9 cellular contexts compared by ENCODE assay signal in genomic region chr19:11293468-11294389, GRCh38. TPM values are rescaled to one million over a fixed set of nuclear protein-coding genes. Genes with fewer than 3 reads are reported as not detected.
A peak's percentile ranks its signal among the peaks of the same experiment; 100 is the strongest.
DNase-seq lines count a peak whose midpoint lies in the region; ATAC-seq and TF ChIP-seq lines count a peak whose summit lies in the region.
"Had no signal": no experiment of that assay in that cellular context is flagged by ENCODE, and none has a peak within 500 bp of the region (broad histone marks: within the 10 kb centered on the region; RNA-seq: fewer than 3 reads in every experiment).

No MANE protein-coding gene starts in this region.

- H3K9me3 ChIP-seq in duodenal mucosa (ENCODE audit: control insufficient read depth in 1 of 2, low read length in 2 of 2) (no peaks in the 10 kb centered on the region), lung (ENCODE audit: control insufficient read depth in 2 of 2, insufficient read depth in 1 of 2, low read length in 1 of 2) (no peaks in the 10 kb centered on the region)

- peak; percentile 99 for ATAC-seq in lung (ENCODE audit: insufficient read depth, low FRiP score)
- ATAC-seq in HG02938 (IDR thresholded peaks at IDR 0.05; ENCODE audit: unreplicated experiment) = no peak

- POLR2A ChIA-PET in activated CD4-positive, alpha-beta memory T cell treated with anti-CD3 and anti-CD28 coated beads for 36 hours (lab: Charles Lee) = interaction anchor here (0.9 kb wide), 1 partner anchor 31 kb away, joined by 5 read pairs; no protein-coding TSS in a partner anchor

- DNase-seq in DMS153 treated with DMSO at 0.1 percent for 48 hours (lab: John Stamatoyannopoulos, UW; ENCODE audit: unreplicated experiment) = peak; percentile 88
- DNase-seq in HK-2 (ENCODE audit: unreplicated experiment) = peak; percentile 98
- peak; percentile 92 for DNase-seq in NCI-H82 (lab: John Stamatoyannopoulos, UW)
- DNase-seq in activated CD4-positive, alpha-beta memory T cell treated with anti-CD3 and anti-CD28 coated beads for 36 hours = peak; percentile 90
- DNase-seq in lung (ENCODE audit: low spot score) = peak; percentile 95
- DNase-seq in stimulated activated CD4-positive, alpha-beta T cell treated with anti-CD3 and anti-CD28 coated beads, TNF-alpha, amount 100 ng/mL, for 1 hour (ENCODE audit: low read depth in 3 of 3, low spot score in 1 of 3) = peak; percentile 28 to 77 (median 59)

- H3K4me1 Mint-ChIP-seq in activated CD4-positive, alpha-beta memory T cell treated with anti-CD3 and anti-CD28 coated beads for 36 hours (ENCODE audit: low read depth) = peaks cover 10% of the 10 kb centered on the region

- intact Hi-C loops in activated CD4-positive, alpha-beta memory T cell treated with anti-CD3 and anti-CD28 coated beads for 36 hours (cut with micrococcal nuclease) = loop anchor here (1.0 to 5.0 kb wide), 3 partner anchors 144 to 189 kb away; partner anchors contain the start of genes ODAD3 and PRKCSH

- peak overlapping the region; percentile 31 to 48 for H3K4me3 ChIP-seq in duodenal mucosa (ENCODE audit: low read depth in 1 of 2, low read length in 2 of 2)
- H3K4me3 ChIP-seq in lung = no peak overlapping the region

- no peak overlapping the region for H3K27ac ChIP-seq in duodenal mucosa (ENCODE audit: low read depth, low read length)
- H3K27ac ChIP-seq in lung (ENCODE audit: low read depth in 1 of 2, low read length in 1 of 2) = peak overlapping the region in 1 of 2 donors; percentile 62

- H3K4me1 ChIP-seq in duodenal mucosa (ENCODE audit: control insufficient read depth in 1 of 2, insufficient read depth in 2 of 2, low read length in 2 of 2) = peaks cover 0 to 10% of the 10 kb centered on the region in 2 donors
- H3K4me1 ChIP-seq in lung (ENCODE audit: control insufficient read depth in 2 of 2, insufficient read depth in 2 of 2, low read length in 2 of 2) = no peaks in the 10 kb centered on the region

- CTCF ChIA-PET in activated CD4-positive, alpha-beta memory T cell treated with anti-CD3 and anti-CD28 coated beads for 36 hours (lab: Charles Lee) = interaction anchor here (0.5 to 4.1 kb wide), 16 partner anchors 11 to 192 kb away, joined by 3 to 23 read pairs (median 3); partner anchors contain the start of genes CCDC159, ELAVL3, SWSAP1 and TMEM205

- peaks cover 13% of the 10 kb centered on the region for H3K27me3 Mint-ChIP-seq in activated CD4-positive, alpha-beta memory T cell treated with anti-CD3 and anti-CD28 coated beads for 36 hours

- no peak overlapping the region for H3K9ac ChIP-seq in duodenal mucosa (ENCODE audit: low read depth in 1 of 2, low read length in 2 of 2)

- TF ChIP-seq CTCF in lung (IDR thresholded peaks at IDR 0.05; ENCODE audit: control extremely low read depth, extremely low read depth) = peak; percentile 95

- no peaks in the 10 kb centered on the region for H3K36me3 Mint-ChIP-seq in activated CD4-positive, alpha-beta memory T cell treated with anti-CD3 and anti-CD28 coated beads for 36 hours

- 3% methylated on average over 39 to 41 of the region's 41 CpGs for WGBS in lung, 2 donors

- peak overlapping the region; percentile 43 for H3K4me3 Mint-ChIP-seq in activated CD4-positive, alpha-beta memory T cell treated with anti-CD3 and anti-CD28 coated beads for 36 hours

- no peak overlapping the region for H3K27ac Mint-ChIP-seq in activated CD4-positive, alpha-beta memory T cell treated with anti-CD3 and anti-CD28 coated beads for 36 hours

- no peaks in the 10 kb centered on the region for H3K27me3 ChIP-seq in duodenal mucosa (ENCODE audit: control insufficient read depth in 1 of 2, insufficient read depth in 2 of 2, low read length in 2 of 2)
- H3K27me3 ChIP-seq in lung (ENCODE audit: control insufficient read depth, insufficient read depth) = no peaks in the 10 kb centered on the region

- H3K9me3 Mint-ChIP-seq in activated CD4-positive, alpha-beta memory T cell treated with anti-CD3 and anti-CD28 coated beads for 36 hours = no peaks in the 10 kb centered on the region

- H3K36me3 ChIP-seq in duodenal mucosa (ENCODE audit: control insufficient read depth in 1 of 2, insufficient read depth in 2 of 2, low read length in 2 of 2) = no peaks in the 10 kb centered on the region
- H3K36me3 ChIP-seq in lung (ENCODE audit: control insufficient read depth in 2 of 2, insufficient read depth in 2 of 2, low read length in 2 of 2) = no peaks in the 10 kb centered on the region

RNA-seq across cellular contexts. Expression of gene TSPAN16, which starts 2.2 kb away (rescaled TPM):
- not detected for total RNA-seq in activated CD4-positive, alpha-beta memory T cell treated with anti-CD3 and anti-CD28 coated beads for 36 hours
- not detected for total RNA-seq in lung
- not detected for polyA plus RNA-seq in lung
- total RNA-seq: glomerular endothelial cell had no signal

RNA-seq across cellular contexts. Expression of gene DOCK6, which starts 31.4 kb away (rescaled TPM):
- total RNA-seq in activated CD4-positive, alpha-beta memory T cell treated with anti-CD3 and anti-CD28 coated beads for 36 hours = 1 to 10 TPM; 5.8 to 5.9 TPM
- total RNA-seq in lung = 100 to 1,000 TPM in 1 of 2 donors, 10 to 100 TPM in 1; 60.2 to 129 TPM
- polyA plus RNA-seq in lung = 10 to 100 TPM; 38.6 to 87.3 TPM

RNA-seq across cellular contexts. Expression of gene RAB3D, which starts 45.7 kb away (rescaled TPM):
- total RNA-seq in activated CD4-positive, alpha-beta memory T cell treated with anti-CD3 and anti-CD28 coated beads for 36 hours = 10 to 100 TPM; 12.5 to 14.4 TPM
- total RNA-seq in lung = 10 to 100 TPM; 28.0 to 73.2 TPM
- 10 to 100 TPM; 16.0 to 18.6 TPM for polyA plus RNA-seq in lung

RNA-seq across cellular contexts. Expression of gene TMEM205, which starts 52.3 kb away (rescaled TPM):
- 10 to 100 TPM; 31.1 to 33.2 TPM for total RNA-seq in activated CD4-positive, alpha-beta memory T cell treated with anti-CD3 and anti-CD28 coated beads for 36 hours
- 100 to 1,000 TPM; 101 to 125 TPM for total RNA-seq in lung
- polyA plus RNA-seq in lung = 100 to 1,000 TPM; 129 to 166 TPM

RNA-seq across cellular contexts. Expression of gene CCDC159, which starts 52.6 kb away (rescaled TPM):
- 10 to 100 TPM; 16.0 to 18.0 TPM for total RNA-seq in activated CD4-positive, alpha-beta memory T cell treated with anti-CD3 and anti-CD28 coated beads for 36 hours
- total RNA-seq in lung = 10 to 100 TPM; 25.8 to 26.5 TPM
- polyA plus RNA-seq in lung = 10 to 100 TPM; 40.9 to 55.2 TPM

Comparison
In these comparisons a context has a peak if more than half of its experiments do, and no peak if none do; other contexts are left out.
1. RNA of gene DOCK6, which starts 31.4 kb away (total RNA-seq): 60.2 to 129 TPM in lung; 5.8 to 5.9 TPM in activated CD4-positive, alpha-beta memory T cell treated with anti-CD3 and anti-CD28 coated beads for 36 hours; every median in the first group is over 4 times any median in the second.
2. Peak in every context shown above with its lines, with median percentiles within 50 percentile points of each other: DNase-seq.